19 cellular contexts compared by ENCODE assay signal in the genomic region with DNA sequence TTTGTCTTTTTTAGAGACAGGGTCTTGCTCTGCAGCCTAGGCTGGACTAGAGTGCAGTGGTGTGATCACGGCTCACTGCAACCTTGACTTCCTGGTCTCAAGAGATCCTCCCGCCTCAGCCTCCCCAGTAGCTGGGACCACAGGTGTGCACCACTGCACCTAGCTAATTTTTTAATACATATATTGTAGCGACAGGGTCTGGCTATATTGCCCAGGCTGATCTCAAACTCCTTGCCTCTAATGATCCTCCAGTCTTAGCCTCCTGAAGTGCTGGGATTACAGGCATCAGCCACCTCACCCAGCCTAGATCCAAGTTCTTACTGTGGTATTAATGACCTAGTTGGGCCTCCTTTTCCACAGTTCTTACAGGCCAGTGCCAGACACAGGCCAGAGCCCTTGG. TPM values are rescaled to one million over a fixed set of nuclear protein-coding genes. Genes with fewer than 3 reads are reported as not detected.
A peak's percentile ranks its signal among the peaks of the same experiment; 100 is the strongest.
DNase-seq lines count a peak whose midpoint lies in the region; ATAC-seq, FAIRE-seq and TF ChIP-seq lines count a peak whose summit lies in the region.
"Had no signal": no experiment of that assay in that cellular context is flagged by ENCODE, and none has a peak within 500 bp of the region (broad histone marks: within the 10 kb centered on the region; RNA-seq: fewer than 3 reads in every experiment).

No MANE protein-coding gene starts in this region.

- H3K36me3 ChIP-seq in SK-N-SH (replicated peaks in 1 of 2; ENCODE audit: control insufficient read depth in 1 of 2, insufficient read depth in 2 of 2, low read length in 1 of 2), result no peaks in the 10 kb centered on the region
- H3K36me3 ChIP-seq in K562 (ENCODE audit: control insufficient read depth, insufficient read depth, low read length), result no peaks in the 10 kb centered on the region
- no peaks in the 10 kb centered on the region for H3K36me3 ChIP-seq in neuronal stem cell (replicated peaks in 1 of 2; ENCODE audit: control insufficient read depth in 2 of 2, insufficient read depth in 2 of 2, low read length in 2 of 2)
- H3K36me3 ChIP-seq: BLaER1, SJCRH30 had no signal

- in situ Hi-C loops in K562 (cut with MboI), result no loop called here

- peaks cover 52% of the 10 kb centered on the region for H3F3A ChIP-seq in SK-N-SH (replicated peaks; ENCODE audit: insufficient read depth)

- no peak overlapping the region for H2AK5ac ChIP-seq in neuronal stem cell (ENCODE audit: low read depth, low read length)

- peak overlapping the region in 1 of 2 experiments; percentile 98; a peak in 2 of 4 replicates for H3K27ac ChIP-seq in SK-N-SH (ENCODE audit: low read depth in 2 of 2, low read length in 1 of 2)
- no peak overlapping the region for H3K27ac ChIP-seq in K562 (ENCODE audit: extremely low read depth, low read depth, low read length)
- no peak overlapping the region for H3K27ac ChIP-seq in neuronal stem cell (replicated peaks; ENCODE audit: low read length)
- H3K27ac ChIP-seq: 22Rv1, SJCRH30 had no signal

- H3K23ac ChIP-seq in neuronal stem cell (ENCODE audit: low read depth, low read length, poor library complexity), result no peak overlapping the region

- H4K8ac ChIP-seq in neuronal stem cell (ENCODE audit: low read depth, low read length), result no peak overlapping the region

- POLR2A ChIA-PET in SK-N-SH (lab: Yijun Ruan, JAX), result no interaction called here
- POLR2A ChIA-PET in K562 (lab: Yijun Ruan, JAX), result no interaction called here

- intact Hi-C loops in K562 (cut with micrococcal nuclease), result no loop called here

- H2BK15ac ChIP-seq in neuronal stem cell (ENCODE audit: low read length), result no peak overlapping the region

- peaks cover 7 to 43% of the 10 kb centered on the region in 2 experiments; a peak in 3 of 4 replicates for H3K4me1 ChIP-seq in SK-N-SH (ENCODE audit: control insufficient read depth in 1 of 2, insufficient read depth in 2 of 2, low read depth in 1 of 2, low read length in 1 of 2)
- H3K4me1 ChIP-seq in K562 (replicated peaks in 1 of 2; ENCODE audit: control insufficient read depth in 2 of 2, insufficient read depth in 2 of 2, low read length in 2 of 2), result peaks cover 0 to 12% of the 10 kb centered on the region in 2 experiments; a peak in 3 of 5 replicates
- H3K4me1 ChIP-seq in neuronal stem cell (ENCODE audit: control insufficient read depth in 2 of 2, insufficient read depth in 1 of 2, low read depth in 1 of 2, low read length in 2 of 2), result peaks cover 0 to 2% of the 10 kb centered on the region in 2 donors

- DNase-seq in SK-N-SH (no peak), K562 (ENCODE audit: extremely low read depth in 1 of 4, low spot score in 3 of 4) (no peak), neuronal stem cell (ENCODE audit: low spot score) (no peak), germinal center (ENCODE audit: low spot score) (no peak), GM12891 (ENCODE audit: insufficient read length, low spot score) (no peak), nucleus accumbens (lab: John Stamatoyannopoulos, UW) (no peak)
- DNase-seq in effector CD8-positive, alpha-beta T cell (lab: John Stamatoyannopoulos, UW), result no peak
- DNase-seq: CD8-positive, alpha-beta T cell; NCI-H1105; NCI-H1694 treated with DMSO at 0.1 percent for 48 hours; NCI-H446; NCI-H69; NK-92 treated with Interleukin-12 subunit alpha and Interleukin-12 subunit beta, amount 100 ng/mL, for 24 hours; OCI-M1; RPMI8226; SJCRH30 had no signal

- no peak for FAIRE-seq in K562 (lab: Jason Lieb, UNC)
- FAIRE-seq in GM12891 (lab: Jason Lieb, UNC), result no peak

- ATAC-seq in SK-N-SH treated with all-trans-retinoic acid at 6 μM for 48 hours (no peak), K562 (no peak)
- ATAC-seq: CD8-positive, alpha-beta T cell had no signal

- H3K9ac ChIP-seq in SK-N-SH, result peak overlapping the region; percentile 8; the same call in 1 of the 2 replicates
- no peak overlapping the region for H3K9ac ChIP-seq in K562 (ENCODE audit: insufficient read depth in 1 of 2, low read depth in 2 of 2, low read length in 2 of 2)
- H3K9ac ChIP-seq in neuronal stem cell (ENCODE audit: low read depth, low read length, poor library complexity), result no peak overlapping the region
- H3K9ac ChIP-seq: BLaER1 had no signal

- H4K91ac ChIP-seq in neuronal stem cell (ENCODE audit: low read depth, low read length, poor library complexity), result no peak overlapping the region

- H2BK5ac ChIP-seq in neuronal stem cell (ENCODE audit: low read length), result no peak overlapping the region

- no TSS peak for BruUV-seq in K562 (replicated peaks; lab: Mats Ljungman, UMichigan)

- 93% methylated on average over 3 of the region's 3 CpGs for WGBS in SK-N-SH (ENCODE audit: low lambda C conversion rate)
- 78% methylated on average over 3 of the region's 3 CpGs for WGBS in K562 (ENCODE audit: insufficient coverage, low coverage, missing lambda C conversion rate)
- WGBS in neuronal stem cell (ENCODE audit: extremely low coverage in 2 of 2, insufficient read length in 2 of 2, insufficient replicate concordance in 1 of 2), 2 donors, result no CpG with 5 or more reads among the region's 3 CpGs

- TF ChIP-seq CTCF in SK-N-SH (IDR thresholded peaks at IDR 0.05) (no peak), K562 (IDR thresholded peaks at IDR 0.05 in 2 of 3, conservative IDR thresholded peaks at IDR 0.05 in 1 of 3; ENCODE audit: insufficient read depth in 2 of 3, low read depth in 1 of 3, low read length in 3 of 3) (no peak)

- H2AFZ ChIP-seq in SK-N-SH (ENCODE audit: low read depth), result no peak overlapping the region
- H2AFZ ChIP-seq in K562 (ENCODE audit: low read depth, low read length), result no peak overlapping the region
- H2AFZ ChIP-seq in neuronal stem cell (ENCODE audit: low read length), result no peak overlapping the region

- CTCF ChIA-PET in SK-N-SH (lab: Yijun Ruan, JAX) (interaction anchor here (0.8 to 2.4 kb wide), 2 partner anchors 20 to 23 kb away, joined by 3 to 11 read pairs; no protein-coding TSS in a partner anchor), K562 (lab: Yijun Ruan, JAX; ENCODE audit: low intra/inter-chr PET ratio) (no interaction called here)

- TF ChIP-seq EP300 in SK-N-SH (IDR thresholded peaks at IDR 0.05; ENCODE audit: borderline replicate concordance in 1 of 2, low read depth in 1 of 2, low read length in 1 of 2), result no peak
- TF ChIP-seq EP300 in K562 (IDR thresholded peaks at IDR 0.05; ENCODE audit: low read length), result no peak

- H3K4ac ChIP-seq in neuronal stem cell (ENCODE audit: low read length), result no peak overlapping the region

- no peak for TF ChIP-seq RAD21 in SK-N-SH (IDR thresholded peaks at IDR 0.05; ENCODE audit: low read length)
- no peak for TF ChIP-seq RAD21 in K562 (CRISPR knock-in tag; conservative IDR thresholded peaks at IDR 0.05 in 1 of 2, IDR thresholded peaks at IDR 0.05 in 1 of 2)

- peak overlapping the region; percentile 31 for H2BK12ac ChIP-seq in neuronal stem cell (ENCODE audit: low read length)

- TF ChIP-seq POLR2A in K562 (conservative IDR thresholded peaks at IDR 0.05) (no peak), GM12891 (IDR thresholded peaks at IDR 0.05; ENCODE audit: low read depth, low read length) (no peak)

- no peaks in the 10 kb centered on the region for H3K9me2 ChIP-seq in SK-N-SH

- no peak overlapping the region for H2BK120ac ChIP-seq in neuronal stem cell (ENCODE audit: low read depth, low read length)

- no peaks in the 10 kb centered on the region for H3K79me1 ChIP-seq in neuronal stem cell (ENCODE audit: low read depth, low read length)

- H3K18ac ChIP-seq in neuronal stem cell (ENCODE audit: low read length), result no peak overlapping the region

- H3K27me3 ChIP-seq in SK-N-SH (ENCODE audit: insufficient read depth) (no peaks in the 10 kb centered on the region), K562 (ENCODE audit: control insufficient read depth in 2 of 2, insufficient read depth in 2 of 2, low read length in 2 of 2) (no peaks in the 10 kb centered on the region), neuronal stem cell (ENCODE audit: control insufficient read depth in 3 of 3, insufficient read depth in 3 of 3, low read depth in 1 of 3, low read length in 3 of 3) (no peaks in the 10 kb centered on the region)
- H3K27me3 ChIP-seq: BLaER1 had no signal

- H3K4me2 ChIP-seq in SK-N-SH, result no peak overlapping the region
- H3K4me2 ChIP-seq in K562 (ENCODE audit: insufficient read depth, low read length), result no peak overlapping the region
- no peak overlapping the region for H3K4me2 ChIP-seq in neuronal stem cell (ENCODE audit: insufficient read depth, low read length, poor library complexity, severe bottlenecking)

- H4K20me1 ChIP-seq in SK-N-SH (ENCODE audit: insufficient read depth), result no peaks in the 10 kb centered on the region
- H4K20me1 ChIP-seq in K562 (replicated peaks; ENCODE audit: control insufficient read depth, insufficient read depth, low read length), result no peaks in the 10 kb centered on the region
- H4K20me1 ChIP-seq: BLaER1 had no signal

- H3K9me3 ChIP-seq in SK-N-SH, result no peaks in the 10 kb centered on the region
- no peaks in the 10 kb centered on the region for H3K9me3 ChIP-seq in K562 (replicated peaks; ENCODE audit: control insufficient read depth, insufficient read depth, low read depth, low read length)
- H3K9me3 ChIP-seq in neuronal stem cell (replicated peaks in 1 of 2; ENCODE audit: control insufficient read depth in 2 of 2, insufficient read depth in 1 of 2, low read depth in 1 of 2, low read length in 2 of 2), result no peaks in the 10 kb centered on the region
- H3K9me3 ChIP-seq: BLaER1, SJCRH30 had no signal

- H3K4me3 ChIP-seq in SK-N-SH (ENCODE audit: low read depth in 2 of 2, low read length in 1 of 2) (no peak overlapping the region), K562 (no peak overlapping the region), neuronal stem cell (ENCODE audit: low read length in 2 of 2) (no peak overlapping the region)
- H3K4me3 ChIP-seq: BLaER1, SJCRH30 had no signal

- no peaks in the 10 kb centered on the region for H3K9me1 ChIP-seq in K562 (ENCODE audit: control insufficient read depth, insufficient read depth, low read length)

- no peak overlapping the region for H3K14ac ChIP-seq in neuronal stem cell (ENCODE audit: low read length)

- peaks cover 23% of the 10 kb centered on the region; the same call in 1 of the 2 replicates for H3K79me2 ChIP-seq in SK-N-SH (ENCODE audit: insufficient read depth)
- H3K79me2 ChIP-seq in K562 (ENCODE audit: control insufficient read depth, insufficient read depth, low read length), result no peaks in the 10 kb centered on the region

RNA-seq across cellular contexts. Expression of a gene that starts 11.7 kb away (rescaled TPM):
- polyA plus RNA-seq in SK-N-SH (2012; rRNA removed) (4,174 and 5,753 TPM in 2 replicates), K562 (2011; rRNA removed) (2.2 and 4.8 TPM in 2 replicates), K562 (2014; fragmentation: Illumina TruSeq; extraction: Trizol) (1.0 and 1.1 TPM in 2 replicates), K562 (2014; fragmentation: Nextera tagmentation; extraction: Ambion mirVana) (1 to 10 TPM in 1 of 2 experiments, under 1 TPM in 1; 0.89 to 1.6 TPM), K562 (2014; rRNA removed) (0.54 and 0.62 TPM in 2 replicates)
- 2,518 and 3,426 TPM in 2 replicates for polyA plus RNA-seq in SK-N-SH (2012; cell fraction: cytosol; rRNA removed)
- polyA plus RNA-seq in SK-N-SH (2012; cell fraction: nucleus; rRNA removed), result 3,662 and 5,083 TPM in 2 replicates
- 3.1 and 8.6 TPM in 2 replicates for total RNA-seq in K562 (2011; cell fraction: chromatin; rRNA removed; ENCODE audit: low replicate concordance)
- total RNA-seq in K562 (2011; cell fraction: nucleolus; rRNA removed), result 5.8 and 14.3 TPM in 2 replicates
- 5.1 and 8.0 TPM in 2 replicates for total RNA-seq in K562 (2011; cell fraction: nucleoplasm; rRNA removed)
- total RNA-seq in K562 (2014; rRNA removed) (0.73 and 0.91 TPM in 2 replicates), K562 (2014; rRNA removed; fragmentation: Illumina TruSeq; extraction: Trizol) (0.44 and 0.67 TPM in 2 replicates), K562 (2015; rRNA removed; fragmentation: Illumina TruSeq; extraction: Trizol) (0.22 and 0.23 TPM in 2 replicates), K562 (2021) (0.98 and 1.3 TPM in 2 replicates)
- polyA plus RNA-seq in K562 (2011; cell fraction: cytosol; rRNA removed), result 3.0 and 10.7 TPM in 2 replicates
- 1.2 and 5.4 TPM in 2 replicates for polyA plus RNA-seq in K562 (2011; cell fraction: nucleus; rRNA removed)
- polyA plus RNA-seq in K562 (2012), result 2.2 and 4.3 TPM in 2 replicates
- polyA minus RNA-seq in K562 (2011; rRNA and poly(A)+ RNA removed), result 1.5 and 6.2 TPM in 2 replicates
- polyA minus RNA-seq in K562 (2011; cell fraction: cytosol; rRNA and poly(A)+ RNA removed), result 5.0 and 5.4 TPM in 2 replicates
- polyA minus RNA-seq in K562 (2011; cell fraction: nucleus; rRNA and poly(A)+ RNA removed), result 0.44 and 1.6 TPM in 2 replicates
- polyA plus RNA-seq in neuronal stem cell (2013, experiment 1 of 2), result 2.3 TPM
- polyA plus RNA-seq in neuronal stem cell (2013, experiment 2 of 2), result 2.2 TPM
- polyA plus RNA-seq in GM12891 (2012; ENCODE audit: low read depth, missing spikeins), result 0.47 TPM

RNA-seq across cellular contexts. Expression of a gene that starts 29.9 kb away (rescaled TPM):
- 2.5 and 2.9 TPM in 2 replicates for polyA plus RNA-seq in SK-N-SH (2012; rRNA removed)
- 2.4 TPM in 2 replicates for polyA plus RNA-seq in SK-N-SH (2012; cell fraction: cytosol; rRNA removed)
- polyA plus RNA-seq in SK-N-SH (2012; cell fraction: nucleus; rRNA removed), result 7.4 and 7.8 TPM in 2 replicates
- total RNA-seq in K562 (2011; cell fraction: chromatin; rRNA removed; ENCODE audit: low replicate concordance), result 30.8 and 42.4 TPM in 2 replicates
- 23.3 and 25.4 TPM in 2 replicates for total RNA-seq in K562 (2011; cell fraction: nucleolus; rRNA removed)
- total RNA-seq in K562 (2011; cell fraction: nucleoplasm; rRNA removed), result 26.5 and 28.8 TPM in 2 replicates
- 13.3 and 13.8 TPM in 2 replicates for total RNA-seq in K562 (2014; rRNA removed)
- total RNA-seq in K562 (2014; rRNA removed; fragmentation: Illumina TruSeq; extraction: Trizol), result 8.2 and 11.6 TPM in 2 replicates
- total RNA-seq in K562 (2015; rRNA removed; fragmentation: Illumina TruSeq; extraction: Trizol), result 10.4 and 12.1 TPM in 2 replicates
- total RNA-seq in K562 (2021), result 26.6 and 29.7 TPM in 2 replicates
- 4.5 and 6.4 TPM in 2 replicates for polyA plus RNA-seq in K562 (2011; rRNA removed)
- polyA plus RNA-seq in K562 (2011; cell fraction: cytosol; rRNA removed), result 2.3 and 6.2 TPM in 2 replicates
- polyA plus RNA-seq in K562 (2011; cell fraction: nucleus; rRNA removed), result 5.8 and 11.0 TPM in 2 replicates
- polyA plus RNA-seq in K562 (2012), result 23.0 and 23.6 TPM in 2 replicates
- 13.3 and 15.1 TPM in 2 replicates for polyA plus RNA-seq in K562 (2014; fragmentation: Illumina TruSeq; extraction: Trizol)
- 1 to 10 TPM; 2.0 to 2.7 TPM for polyA plus RNA-seq in K562 (2014; fragmentation: Nextera tagmentation; extraction: Ambion mirVana)
- 10.3 and 12.5 TPM in 2 replicates for polyA plus RNA-seq in K562 (2014; rRNA removed)
- 9.8 and 19.8 TPM in 2 replicates for polyA minus RNA-seq in K562 (2011; rRNA and poly(A)+ RNA removed)
- 5.8 and 8.5 TPM in 2 replicates for polyA minus RNA-seq in K562 (2011; cell fraction: cytosol; rRNA and poly(A)+ RNA removed)
- polyA minus RNA-seq in K562 (2011; cell fraction: nucleus; rRNA and poly(A)+ RNA removed), result 7.5 and 7.7 TPM in 2 replicates
- polyA plus RNA-seq in neuronal stem cell (2013, experiment 1 of 2), result 3.3 TPM
- 3.7 TPM for polyA plus RNA-seq in neuronal stem cell (2013, experiment 2 of 2)
- polyA plus RNA-seq in GM12891 (2012; ENCODE audit: low read depth, missing spikeins), result 9.5 TPM

RNA-seq across cellular contexts. Expression of a gene that starts 39.1 kb away (rescaled TPM):
- polyA plus RNA-seq in SK-N-SH (2012; rRNA removed), result 616 and 704 TPM in 2 replicates
- 481 and 593 TPM in 2 replicates for polyA plus RNA-seq in SK-N-SH (2012; cell fraction: cytosol; rRNA removed)
- 340 and 390 TPM in 2 replicates for polyA plus RNA-seq in SK-N-SH (2012; cell fraction: nucleus; rRNA removed)
- 16.8 and 29.1 TPM in 2 replicates for total RNA-seq in K562 (2011; cell fraction: chromatin; rRNA removed; ENCODE audit: low replicate concordance)
- 29.0 and 30.9 TPM in 2 replicates for total RNA-seq in K562 (2011; cell fraction: nucleolus; rRNA removed)
- total RNA-seq in K562 (2011; cell fraction: nucleoplasm; rRNA removed), result 25.1 and 27.9 TPM in 2 replicates
- total RNA-seq in K562 (2014; rRNA removed), result 149 and 163 TPM in 2 replicates
- total RNA-seq in K562 (2014; rRNA removed; fragmentation: Illumina TruSeq; extraction: Trizol), result 68.6 and 77.7 TPM in 2 replicates
- 71.8 and 71.9 TPM in 2 replicates for total RNA-seq in K562 (2015; rRNA removed; fragmentation: Illumina TruSeq; extraction: Trizol)
- 89.4 and 91.2 TPM in 2 replicates for total RNA-seq in K562 (2021)
- polyA plus RNA-seq in K562 (2011; rRNA removed), result 113 and 121 TPM in 2 replicates
- polyA plus RNA-seq in K562 (2011; cell fraction: cytosol; rRNA removed), result 106 and 108 TPM in 2 replicates
- polyA plus RNA-seq in K562 (2011; cell fraction: nucleus; rRNA removed), result 56.4 and 60.9 TPM in 2 replicates
- 106 and 166 TPM in 2 replicates for polyA plus RNA-seq in K562 (2012)
- 79.8 and 104 TPM in 2 replicates for polyA plus RNA-seq in K562 (2014; fragmentation: Illumina TruSeq; extraction: Trizol)
- polyA plus RNA-seq in K562 (2014; fragmentation: Nextera tagmentation; extraction: Ambion mirVana), result 10 to 100 TPM in 1 of 2 experiments, 1 to 10 TPM in 1; 4.4 to 13.6 TPM
- 125 and 188 TPM in 2 replicates for polyA plus RNA-seq in K562 (2014; rRNA removed)
- 53.4 and 71.7 TPM in 2 replicates for polyA minus RNA-seq in K562 (2011; rRNA and poly(A)+ RNA removed)
- 25.1 and 29.0 TPM in 2 replicates for polyA minus RNA-seq in K562 (2011; cell fraction: cytosol; rRNA and poly(A)+ RNA removed)
- 5.1 and 9.2 TPM in 2 replicates for polyA minus RNA-seq in K562 (2011; cell fraction: nucleus; rRNA and poly(A)+ RNA removed)
- polyA plus RNA-seq in neuronal stem cell (2013, experiment 1 of 2), result 50.8 TPM
- polyA plus RNA-seq in neuronal stem cell (2013, experiment 2 of 2), result 51.6 TPM
- polyA plus RNA-seq in GM12891 (2012; ENCODE audit: low read depth, missing spikeins), result 73.3 TPM

RNA-seq across cellular contexts. Expression of a gene that starts 50.2 kb away (rescaled TPM):
- polyA plus RNA-seq in SK-N-SH (2012; rRNA removed), result 17.4 and 54.3 TPM in 2 replicates
- polyA plus RNA-seq in SK-N-SH (2012; cell fraction: cytosol; rRNA removed), result 48.7 and 59.7 TPM in 2 replicates
- 65.5 and 96.9 TPM in 2 replicates for polyA plus RNA-seq in SK-N-SH (2012; cell fraction: nucleus; rRNA removed)
- 0.81 and 4.0 TPM in 2 replicates for total RNA-seq in K562 (2011; cell fraction: chromatin; rRNA removed; ENCODE audit: low replicate concordance)
- total RNA-seq in K562 (2011; cell fraction: nucleolus; rRNA removed), result 3.8 and 7.2 TPM in 2 replicates
- total RNA-seq in K562 (2011; cell fraction: nucleoplasm; rRNA removed), result 1.1 and 2.2 TPM in 2 replicates
- total RNA-seq in K562 (2014; rRNA removed), result 1.8 and 2.8 TPM in 2 replicates
- total RNA-seq in K562 (2014; rRNA removed; fragmentation: Illumina TruSeq; extraction: Trizol), result 0.19 and 0.22 TPM in 2 replicates
- total RNA-seq in K562 (2015; rRNA removed; fragmentation: Illumina TruSeq; extraction: Trizol), result 0.40 and 0.45 TPM in 2 replicates
- total RNA-seq in K562 (2021), result 4.2 and 5.7 TPM in 2 replicates
- 0.14 and 0.23 TPM in 2 replicates for polyA plus RNA-seq in K562 (2011; rRNA removed)
- polyA plus RNA-seq in K562 (2011; cell fraction: cytosol; rRNA removed), result 0.10 and 1.1 TPM in 2 replicates
- 0.65 and 2.1 TPM in 2 replicates for polyA plus RNA-seq in K562 (2011; cell fraction: nucleus; rRNA removed)
- 1.6 and 7.3 TPM in 2 replicates for polyA plus RNA-seq in K562 (2012)
- 0.34 and 0.79 TPM in 2 replicates for polyA plus RNA-seq in K562 (2014; fragmentation: Illumina TruSeq; extraction: Trizol)
- under 1 TPM; 0.03 to 0.08 TPM for polyA plus RNA-seq in K562 (2014; fragmentation: Nextera tagmentation; extraction: Ambion mirVana)
- 1.4 and 1.7 TPM in 2 replicates for polyA plus RNA-seq in K562 (2014; rRNA removed)
- not detected in 2 replicates for polyA minus RNA-seq in K562 (2011; rRNA and poly(A)+ RNA removed)
- 0.73 and 1.7 TPM in 2 replicates for polyA minus RNA-seq in K562 (2011; cell fraction: cytosol; rRNA and poly(A)+ RNA removed)
- 0.89 and 0.94 TPM in 2 replicates for polyA minus RNA-seq in K562 (2011; cell fraction: nucleus; rRNA and poly(A)+ RNA removed)
- 3.6 TPM for polyA plus RNA-seq in neuronal stem cell (2013, experiment 1 of 2)
- polyA plus RNA-seq in neuronal stem cell (2013, experiment 2 of 2), result 3.9 TPM
- polyA plus RNA-seq in GM12891 (2012; ENCODE audit: low read depth, missing spikeins), result 0.06 TPM
- total RNA-seq: CD8-positive, alpha-beta T cell had no signal

Comparison
In these comparisons a context has a peak if more than half of its experiments do, and no peak if none do; other contexts are left out.
1. RNA of a gene that starts 11.7 kb away (polyA plus RNA-seq): 2,518 to 5,753 TPM in SK-N-SH; 0.54 to 10.7 TPM in K562; every median in the first group is over 100 times any median in the second.